Comparison of ENCODE assay signal across 20 cellular contexts in genomic region chr4:24443200-24443599, GRCh38.
"Had no signal": no experiment of that assay in that cellular context is flagged by ENCODE, and none has a peak within 500 bp of the region (broad histone marks: within the 10 kb centered on the region; RNA-seq: fewer than 3 reads in every experiment).

No MANE protein-coding gene starts in this region.

- ATAC-seq: left colon; left lung; lower lobe of right lung; naive thymus-derived CD8-positive, alpha-beta T cell; pancreas; right cardiac atrium; stimulated activated effector memory CD8-positive, alpha-beta T cell treated with anti-CD3 and anti-CD28 coated beads, Interleukin-12 subunit alpha, Interleukin-12 subunit beta, amount 100 ng/mL, for 72 hours; upper lobe of right lung had no signal

- DNase-seq: hippocampal formation; kidney glomerular epithelial cell; left colon; left lung; lower lobe of right lung; mammary epithelial cell; mesenchymal stem cell; naive thymus-derived CD8-positive, alpha-beta T cell; nucleus accumbens; pancreas; retina; right cardiac atrium; sigmoid colon; small intestine; spleen; stimulated activated CD4-positive, alpha-beta T cell treated with anti-CD3 and anti-CD28 coated beads, Interleukin-4, amount 100 ng/mL, for 24 hours; stimulated activated naive CD4-positive, alpha-beta T cell; tibial artery; upper lobe of right lung had no signal
